In genomic region chr3:48240711-48241491, GRCh38 we compare ENCODE assay signal across 1 cellular context.
TF ChIP-seq lines count a peak whose summit lies in the region.

Gene ZNF589 (plus strand): TSS chr3:48241104. CDS start chr3:48241172, 68 bp downstream.

TF ChIP-seq in HepG2, 621 proteins besides CTCF, POLR2A, EP300 and RAD21 (continued from another document and continues in another):
- TF ChIP-seq, protein P1, sequence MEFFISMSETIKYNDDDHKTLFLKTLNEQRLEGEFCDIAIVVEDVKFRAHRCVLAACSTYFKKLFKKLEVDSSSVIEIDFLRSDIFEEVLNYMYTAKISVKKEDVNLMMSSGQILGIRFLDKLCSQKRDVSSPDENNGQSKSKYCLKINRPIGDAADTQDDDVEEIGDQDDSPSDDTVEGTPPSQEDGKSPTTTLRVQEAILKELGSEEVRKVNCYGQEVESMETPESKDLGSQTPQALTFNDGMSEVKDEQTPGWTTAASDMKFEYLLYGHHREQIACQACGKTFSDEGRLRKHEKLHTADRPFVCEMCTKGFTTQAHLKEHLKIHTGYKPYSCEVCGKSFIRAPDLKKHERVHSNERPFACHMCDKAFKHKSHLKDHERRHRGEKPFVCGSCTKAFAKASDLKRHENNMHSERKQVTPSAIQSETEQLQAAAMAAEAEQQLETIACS (CRISPR knock-in tag; IDR thresholded peaks at IDR 0.05), result peak; percentile 90
- TF ChIP-seq TIGD3 (CRISPR knock-in tag; IDR thresholded peaks at IDR 0.05; ENCODE audit: borderline replicate concordance) (no peak), ZXDC (CRISPR knock-in tag; IDR thresholded peaks at IDR 0.05) (0 out of 2 replicates have a peak, but pooled peaks have one; percentile 48), NBN (conservative IDR thresholded peaks at IDR 0.05) (no peak), NFIB (CRISPR knock-in tag; IDR thresholded peaks at IDR 0.05; ENCODE audit: borderline replicate concordance) (no peak), SP2 (CRISPR knock-in tag; IDR thresholded peaks at IDR 0.05) (no peak), ZIK1 (CRISPR knock-in tag; IDR thresholded peaks at IDR 0.05; ENCODE audit: borderline replicate concordance, low read depth) (no peak), MEF2D (CRISPR knock-in tag; IDR thresholded peaks at IDR 0.05) (peak; percentile 66; the same call in 1 of the 2 replicates), NR3C1 (CRISPR knock-in tag; IDR thresholded peaks at IDR 0.05) (no peak), HNF4A (CRISPR knock-in tag; IDR thresholded peaks at IDR 0.05) (peak; percentile 39), ZNF30 (CRISPR knock-in tag; IDR thresholded peaks at IDR 0.05) (no peak), ZNF792 (CRISPR knock-in tag; IDR thresholded peaks at IDR 0.05) (peak; percentile 86), SMAD3 (CRISPR knock-in tag; IDR thresholded peaks at IDR 0.05) (peak; percentile 75; the same call in 1 of the 2 replicates), ZNF746 (CRISPR knock-in tag; IDR thresholded peaks at IDR 0.05) (0 out of 2 replicates have a peak, but pooled peaks have one; percentile 31), TCF12 (IDR thresholded peaks at IDR 0.05) (no peak), TCF12 (CRISPR knock-in tag; IDR thresholded peaks at IDR 0.05) (no peak), WIZ (CRISPR knock-in tag; IDR thresholded peaks at IDR 0.05) (no peak), ZNF75D (CRISPR knock-in tag; IDR thresholded peaks at IDR 0.05; ENCODE audit: borderline replicate concordance) (no peak), ZBTB38 (CRISPR knock-in tag; IDR thresholded peaks at IDR 0.05) (peak; percentile 77; the same call in 1 of the 2 replicates), ZNF251 (CRISPR knock-in tag; IDR thresholded peaks at IDR 0.05) (no peak), ZNF3 (CRISPR knock-in tag; IDR thresholded peaks at IDR 0.05) (no peak), MTA3 (CRISPR knock-in tag; IDR thresholded peaks at IDR 0.05) (no peak), ZBTB46 (CRISPR knock-in tag; IDR thresholded peaks at IDR 0.05; ENCODE audit: borderline replicate concordance) (no peak), HOXD1 (CRISPR knock-in tag; IDR thresholded peaks at IDR 0.05) (no peak), ZNF431 (CRISPR knock-in tag; IDR thresholded peaks at IDR 0.05; ENCODE audit: borderline replicate concordance, low read depth) (no peak), SOX5 (CRISPR knock-in tag; IDR thresholded peaks at IDR 0.05; ENCODE audit: borderline replicate concordance) (peak; percentile 64; the same call in 1 of the 2 replicates), MEIS2 (CRISPR knock-in tag; IDR thresholded peaks at IDR 0.05) (0 out of 2 replicates have a peak, but pooled peaks have one; percentile 38), TERF1 (CRISPR knock-in tag; IDR thresholded peaks at IDR 0.05) (no peak), ZNF660 (CRISPR knock-in tag; IDR thresholded peaks at IDR 0.05; ENCODE audit: borderline replicate concordance, low read depth) (no peak), SRSF9 (IDR thresholded peaks at IDR 0.05; ENCODE audit: borderline replicate concordance, insufficient read depth, low read depth, low read length, poor library complexity, severe bottlenecking) (no peak), ZNF709 (CRISPR knock-in tag; IDR thresholded peaks at IDR 0.05) (peak; percentile 38; the same call in 1 of the 2 replicates), PPARG (CRISPR knock-in tag; conservative IDR thresholded peaks at IDR 0.05) (peak; percentile 43; the same call in 1 of the 2 replicates), BRCA1 (CRISPR knock-in tag; IDR thresholded peaks at IDR 0.05) (no peak), NCOA1 (CRISPR knock-in tag; IDR thresholded peaks at IDR 0.05) (no peak), SKI (IDR thresholded peaks at IDR 0.05; ENCODE audit: partially characterized antibody) (peak; percentile 58), TRIM24 (CRISPR knock-in tag; IDR thresholded peaks at IDR 0.05) (no peak), KDM4B (CRISPR knock-in tag; IDR thresholded peaks at IDR 0.05) (peak; percentile 70), SIN3A (IDR thresholded peaks at IDR 0.05; ENCODE audit: borderline replicate concordance, low read depth, low read length) (peak; percentile 47; the same call in 1 of the 2 replicates), MYC (CRISPR knock-in tag; IDR thresholded peaks at IDR 0.05; ENCODE audit: borderline replicate concordance) (peak; percentile 91), ZNF263 (CRISPR knock-in tag; IDR thresholded peaks at IDR 0.05) (peak; percentile 88), MED8 (CRISPR knock-in tag; IDR thresholded peaks at IDR 0.05; ENCODE audit: insufficient replicate concordance) (peak; percentile 58), DR1 (CRISPR knock-in tag; IDR thresholded peaks at IDR 0.05) (peak; percentile 50), NKX3-1 (CRISPR knock-in tag; IDR thresholded peaks at IDR 0.05) (no peak), ZBTB42 (CRISPR knock-in tag; IDR thresholded peaks at IDR 0.05) (0 out of 2 replicates have a peak, but pooled peaks have one; percentile 63)
- TF ChIP-seq, protein P2, sequence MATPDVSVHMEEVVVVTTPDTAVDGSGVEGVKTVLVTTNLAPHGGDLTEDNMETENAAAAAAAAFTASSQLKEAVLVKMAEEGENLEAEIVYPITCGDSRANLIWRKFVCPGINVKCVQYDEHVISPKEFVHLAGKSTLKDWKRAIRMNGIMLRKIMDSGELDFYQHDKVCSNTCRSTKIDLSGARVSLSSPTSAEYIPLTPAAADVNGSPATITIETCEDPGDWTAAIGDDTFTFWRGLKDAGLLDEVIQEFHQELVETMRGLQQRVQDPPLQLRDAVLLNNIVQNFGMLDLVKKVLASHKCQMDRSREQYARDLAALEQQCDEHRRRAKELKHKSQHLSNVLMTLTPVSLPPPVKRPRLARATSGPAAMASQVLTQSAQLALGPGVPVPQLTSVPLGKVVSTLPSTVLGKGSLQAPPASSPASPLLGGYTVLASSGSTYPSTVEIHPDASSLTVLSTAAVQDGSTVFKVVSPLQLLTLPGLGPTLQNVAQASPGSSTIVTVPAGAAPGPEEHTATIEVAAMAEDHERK (CRISPR knock-in tag; IDR thresholded peaks at IDR 0.05; ENCODE audit: low read depth), result peak; percentile 77; the same call in 1 of the 2 replicates
- TF ChIP-seq, protein P3, sequence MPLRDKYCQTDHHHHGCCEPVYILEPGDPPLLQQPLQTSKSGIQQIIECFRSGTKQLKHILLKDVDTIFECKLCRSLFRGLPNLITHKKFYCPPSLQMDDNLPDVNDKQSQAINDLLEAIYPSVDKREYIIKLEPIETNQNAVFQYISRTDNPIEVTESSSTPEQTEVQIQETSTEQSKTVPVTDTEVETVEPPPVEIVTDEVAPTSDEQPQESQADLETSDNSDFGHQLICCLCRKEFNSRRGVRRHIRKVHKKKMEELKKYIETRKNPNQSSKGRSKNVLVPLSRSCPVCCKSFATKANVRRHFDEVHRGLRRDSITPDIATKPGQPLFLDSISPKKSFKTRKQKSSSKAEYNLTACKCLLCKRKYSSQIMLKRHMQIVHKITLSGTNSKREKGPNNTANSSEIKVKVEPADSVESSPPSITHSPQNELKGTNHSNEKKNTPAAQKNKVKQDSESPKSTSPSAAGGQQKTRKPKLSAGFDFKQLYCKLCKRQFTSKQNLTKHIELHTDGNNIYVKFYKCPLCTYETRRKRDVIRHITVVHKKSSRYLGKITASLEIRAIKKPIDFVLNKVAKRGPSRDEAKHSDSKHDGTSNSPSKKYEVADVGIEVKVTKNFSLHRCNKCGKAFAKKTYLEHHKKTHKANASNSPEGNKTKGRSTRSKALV (CRISPR knock-in tag; IDR thresholded peaks at IDR 0.05), result peak; percentile 85
- TF ChIP-seq, protein P4, sequence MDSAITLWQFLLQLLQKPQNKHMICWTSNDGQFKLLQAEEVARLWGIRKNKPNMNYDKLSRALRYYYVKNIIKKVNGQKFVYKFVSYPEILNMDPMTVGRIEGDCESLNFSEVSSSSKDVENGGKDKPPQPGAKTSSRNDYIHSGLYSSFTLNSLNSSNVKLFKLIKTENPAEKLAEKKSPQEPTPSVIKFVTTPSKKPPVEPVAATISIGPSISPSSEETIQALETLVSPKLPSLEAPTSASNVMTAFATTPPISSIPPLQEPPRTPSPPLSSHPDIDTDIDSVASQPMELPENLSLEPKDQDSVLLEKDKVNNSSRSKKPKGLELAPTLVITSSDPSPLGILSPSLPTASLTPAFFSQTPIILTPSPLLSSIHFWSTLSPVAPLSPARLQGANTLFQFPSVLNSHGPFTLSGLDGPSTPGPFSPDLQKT (CRISPR knock-in tag; IDR thresholded peaks at IDR 0.05; ENCODE audit: borderline replicate concordance), result no peak
- TF ChIP-seq, protein P5, sequence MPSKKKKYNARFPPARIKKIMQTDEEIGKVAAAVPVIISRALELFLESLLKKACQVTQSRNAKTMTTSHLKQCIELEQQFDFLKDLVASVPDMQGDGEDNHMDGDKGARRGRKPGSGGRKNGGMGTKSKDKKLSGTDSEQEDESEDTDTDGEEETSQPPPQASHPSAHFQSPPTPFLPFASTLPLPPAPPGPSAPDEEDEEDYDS (CRISPR knock-in tag; IDR thresholded peaks at IDR 0.05), result peak; percentile 88
- TF ChIP-seq, protein P6, sequence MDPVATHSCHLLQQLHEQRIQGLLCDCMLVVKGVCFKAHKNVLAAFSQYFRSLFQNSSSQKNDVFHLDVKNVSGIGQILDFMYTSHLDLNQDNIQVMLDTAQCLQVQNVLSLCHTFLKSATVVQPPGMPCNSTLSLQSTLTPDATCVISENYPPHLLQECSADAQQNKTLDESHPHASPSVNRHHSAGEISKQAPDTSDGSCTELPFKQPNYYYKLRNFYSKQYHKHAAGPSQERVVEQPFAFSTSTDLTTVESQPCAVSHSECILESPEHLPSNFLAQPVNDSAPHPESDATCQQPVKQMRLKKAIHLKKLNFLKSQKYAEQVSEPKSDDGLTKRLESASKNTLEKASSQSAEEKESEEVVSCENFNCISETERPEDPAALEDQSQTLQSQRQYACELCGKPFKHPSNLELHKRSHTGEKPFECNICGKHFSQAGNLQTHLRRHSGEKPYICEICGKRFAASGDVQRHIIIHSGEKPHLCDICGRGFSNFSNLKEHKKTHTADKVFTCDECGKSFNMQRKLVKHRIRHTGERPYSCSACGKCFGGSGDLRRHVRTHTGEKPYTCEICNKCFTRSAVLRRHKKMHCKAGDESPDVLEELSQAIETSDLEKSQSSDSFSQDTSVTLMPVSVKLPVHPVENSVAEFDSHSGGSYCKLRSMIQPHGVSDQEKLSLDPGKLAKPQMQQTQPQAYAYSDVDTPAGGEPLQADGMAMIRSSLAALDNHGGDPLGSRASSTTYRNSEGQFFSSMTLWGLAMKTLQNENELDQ (CRISPR knock-in tag; IDR thresholded peaks at IDR 0.05; ENCODE audit: borderline replicate concordance), result no peak
- TF ChIP-seq, protein P7, sequence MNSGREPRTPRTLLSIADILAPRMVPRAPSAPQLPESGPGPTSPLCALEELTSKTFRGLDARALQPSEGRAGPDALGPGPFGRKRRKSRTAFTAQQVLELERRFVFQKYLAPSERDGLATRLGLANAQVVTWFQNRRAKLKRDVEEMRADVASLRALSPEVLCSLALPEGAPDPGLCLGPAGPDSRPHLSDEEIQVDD (CRISPR knock-in tag; IDR thresholded peaks at IDR 0.05; ENCODE audit: borderline replicate concordance), result peak; percentile 94
